Comparison of ENCODE assay signal across 1 cellular context in the genomic region with DNA sequence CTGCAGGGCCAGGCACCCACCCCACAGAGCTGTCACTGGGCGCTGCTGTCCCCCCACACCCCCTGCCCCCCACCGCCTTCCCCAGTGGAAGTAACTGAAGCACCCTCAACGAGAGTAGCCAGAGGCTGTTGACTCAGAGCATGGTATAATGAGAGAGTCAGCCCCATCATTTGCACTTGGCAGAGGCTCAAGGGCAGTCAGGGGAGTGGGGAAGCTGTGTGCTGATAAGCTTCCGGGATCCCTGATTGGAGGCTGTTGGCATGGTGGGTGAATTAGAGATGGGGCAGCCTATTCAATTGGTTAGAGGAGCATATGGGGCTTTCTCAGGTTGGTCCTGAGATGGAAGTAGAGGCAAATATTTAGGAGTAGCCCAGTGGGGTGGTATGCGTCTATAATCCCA.
TF ChIP-seq lines count a peak whose summit lies in the region.

No MANE protein-coding gene starts in this region.

TF ChIP-seq in GM23338, 12 proteins besides CTCF, POLR2A, EP300 and RAD21 (continued from another document):
- TF ChIP-seq, protein P1, sequence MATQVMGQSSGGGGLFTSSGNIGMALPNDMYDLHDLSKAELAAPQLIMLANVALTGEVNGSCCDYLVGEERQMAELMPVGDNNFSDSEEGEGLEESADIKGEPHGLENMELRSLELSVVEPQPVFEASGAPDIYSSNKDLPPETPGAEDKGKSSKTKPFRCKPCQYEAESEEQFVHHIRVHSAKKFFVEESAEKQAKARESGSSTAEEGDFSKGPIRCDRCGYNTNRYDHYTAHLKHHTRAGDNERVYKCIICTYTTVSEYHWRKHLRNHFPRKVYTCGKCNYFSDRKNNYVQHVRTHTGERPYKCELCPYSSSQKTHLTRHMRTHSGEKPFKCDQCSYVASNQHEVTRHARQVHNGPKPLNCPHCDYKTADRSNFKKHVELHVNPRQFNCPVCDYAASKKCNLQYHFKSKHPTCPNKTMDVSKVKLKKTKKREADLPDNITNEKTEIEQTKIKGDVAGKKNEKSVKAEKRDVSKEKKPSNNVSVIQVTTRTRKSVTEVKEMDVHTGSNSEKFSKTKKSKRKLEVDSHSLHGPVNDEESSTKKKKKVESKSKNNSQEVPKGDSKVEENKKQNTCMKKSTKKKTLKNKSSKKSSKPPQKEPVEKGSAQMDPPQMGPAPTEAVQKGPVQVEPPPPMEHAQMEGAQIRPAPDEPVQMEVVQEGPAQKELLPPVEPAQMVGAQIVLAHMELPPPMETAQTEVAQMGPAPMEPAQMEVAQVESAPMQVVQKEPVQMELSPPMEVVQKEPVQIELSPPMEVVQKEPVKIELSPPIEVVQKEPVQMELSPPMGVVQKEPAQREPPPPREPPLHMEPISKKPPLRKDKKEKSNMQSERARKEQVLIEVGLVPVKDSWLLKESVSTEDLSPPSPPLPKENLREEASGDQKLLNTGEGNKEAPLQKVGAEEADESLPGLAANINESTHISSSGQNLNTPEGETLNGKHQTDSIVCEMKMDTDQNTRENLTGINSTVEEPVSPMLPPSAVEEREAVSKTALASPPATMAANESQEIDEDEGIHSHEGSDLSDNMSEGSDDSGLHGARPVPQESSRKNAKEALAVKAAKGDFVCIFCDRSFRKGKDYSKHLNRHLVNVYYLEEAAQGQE (IDR thresholded peaks at IDR 0.05; ENCODE audit: unreplicated experiment) = no peak
- TF ChIP-seq EZH2phosphoT487 (IDR thresholded peaks at IDR 0.05; ENCODE audit: unreplicated experiment) = no peak
- no peak for TF ChIP-seq ZNF114 (CRISPR knock-in tag; IDR thresholded peaks at IDR 0.05)
- TF ChIP-seq STAT1 (IDR thresholded peaks at IDR 0.05; ENCODE audit: unreplicated experiment) = no peak
- TF ChIP-seq CREB1 (CRISPR knock-in tag; IDR thresholded peaks at IDR 0.05; ENCODE audit: low read depth) = no peak
TF ChIP-seq in GM23338: peak in this region for 0.
